In the genomic region with DNA sequence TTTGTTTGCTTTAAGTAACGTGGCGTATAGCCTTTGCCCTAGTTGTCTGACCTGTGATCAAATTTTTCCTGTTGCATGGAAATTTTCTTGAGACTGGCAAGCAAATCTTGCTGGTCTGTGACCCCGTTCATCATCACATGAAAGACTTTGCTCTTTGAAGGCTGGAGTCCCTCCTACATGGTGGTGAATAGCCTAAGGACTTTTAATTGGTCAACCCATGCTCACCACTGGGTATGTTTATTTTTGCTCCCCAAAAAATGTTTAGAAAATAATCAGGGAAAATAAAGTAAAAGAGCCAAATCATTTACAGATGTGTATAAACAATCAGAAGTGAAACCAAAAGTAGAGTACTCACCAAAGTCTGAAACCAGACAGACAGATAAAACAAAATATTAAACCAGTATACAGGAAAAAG, we compare ENCODE assay signal across 8 cellular contexts.
A peak's percentile ranks its signal among the peaks of the same experiment; 100 is the strongest.
DNase-seq lines count a peak whose midpoint lies in the region; ATAC-seq, FAIRE-seq and TF ChIP-seq lines count a peak whose summit lies in the region.

No MANE protein-coding gene starts in this region.

- 0 out of 2 replicates have a peak, but pooled peaks cover 5% of the 10 kb centered on the region for H3K9me2 ChIP-seq in SK-N-SH

- H3K9me3 ChIP-seq in SK-N-SH (peaks cover 4% of the 10 kb centered on the region; the same call in 1 of the 2 replicates), right lobe of liver (no peaks in the 10 kb centered on the region)

- FAIRE-seq in H54 (lab: Jason Lieb, UNC) = peak; percentile 58

- H2AFZ ChIP-seq in SK-N-SH (ENCODE audit: low read depth) = peak overlapping the region; percentile 74

- TF ChIP-seq POLR2A in H54 (IDR thresholded peaks at IDR 0.05; ENCODE audit: low read depth, low read length) (no peak), right lobe of liver (IDR thresholded peaks at IDR 0.05) (no peak)

- intact Hi-C loops in right lobe of liver (cut with DNase I) = no loop called here

- TF ChIP-seq RAD21 in SK-N-SH (IDR thresholded peaks at IDR 0.05; ENCODE audit: low read length) = no peak

- DNase-seq in H54 (ENCODE audit: insufficient read length, low spot score) = no peak
- DNase-seq in SK-N-SH = no peak
- no peak for DNase-seq in right lobe of liver
- no peak for DNase-seq in DMS53 treated with DMSO at 0.1 percent for 48 hours (lab: John Stamatoyannopoulos, UW; ENCODE audit: unreplicated experiment)
- DNase-seq in activated CD4-positive, CD25-positive, alpha-beta regulatory T cell (lab: John Stamatoyannopoulos, UW) = no peak
- DNase-seq in HuH-7.5 (ENCODE audit: low spot score) = no peak
- DNase-seq in cerebellar cortex (ENCODE audit: low spot score) = no peak

- no peak overlapping the region for H3K9ac ChIP-seq in SK-N-SH

- peak overlapping the region; percentile 52 for H3K4me2 ChIP-seq in SK-N-SH

- CTCF ChIA-PET in SK-N-SH (lab: Yijun Ruan, JAX) = interaction anchor here (1.4 kb wide), 1 partner anchor 11 kb away, joined by 3 read pairs; no protein-coding TSS in a partner anchor

- H3K4me1 ChIP-seq in SK-N-SH (ENCODE audit: control insufficient read depth in 1 of 2, insufficient read depth in 2 of 2, low read depth in 1 of 2, low read length in 1 of 2) = no peaks in the 10 kb centered on the region; a peak in 1 of 4 replicates
- H3K4me1 ChIP-seq in right lobe of liver = peaks cover 0 to 6% (median 0%) of the 10 kb centered on the region in 4 donors

- no peaks in the 10 kb centered on the region for H4K20me1 ChIP-seq in SK-N-SH (ENCODE audit: insufficient read depth)

- H3K36me3 ChIP-seq in SK-N-SH (replicated peaks in 1 of 2; ENCODE audit: control insufficient read depth in 1 of 2, insufficient read depth in 2 of 2, low read length in 1 of 2) = no peaks in the 10 kb centered on the region
- H3K36me3 ChIP-seq in right lobe of liver = no peaks in the 10 kb centered on the region

- H3F3A ChIP-seq in SK-N-SH (replicated peaks; ENCODE audit: insufficient read depth) = no peaks in the 10 kb centered on the region

- no peaks in the 10 kb centered on the region for H3K79me2 ChIP-seq in SK-N-SH (ENCODE audit: insufficient read depth)

- ATAC-seq in GM18498 (IDR thresholded peaks at IDR 0.05; ENCODE audit: unreplicated experiment) (peak; percentile 74), right lobe of liver (peak; percentile 79 to 85 (median 82))

- peak overlapping the region in 1 of 2 experiments; percentile 19; a peak in 2 of 4 replicates for H3K4me3 ChIP-seq in SK-N-SH (ENCODE audit: low read depth in 2 of 2, low read length in 1 of 2)
- peak overlapping the region; percentile 4 to 32 (median 31) for H3K4me3 ChIP-seq in right lobe of liver

- H3K27ac ChIP-seq in SK-N-SH (ENCODE audit: low read depth in 2 of 2, low read length in 1 of 2) (peak overlapping the region; percentile 19 to 64; a peak in 2 of 4 replicates), right lobe of liver (peak overlapping the region; percentile 1 to 58 (median 33))

- no peaks in the 10 kb centered on the region for H3K27me3 ChIP-seq in SK-N-SH (ENCODE audit: insufficient read depth)
- H3K27me3 ChIP-seq in right lobe of liver = no peaks in the 10 kb centered on the region

- no peak for TF ChIP-seq EP300 in SK-N-SH (IDR thresholded peaks at IDR 0.05; ENCODE audit: borderline replicate concordance in 1 of 2, low read depth in 1 of 2, low read length in 1 of 2)

- TF ChIP-seq CTCF in SK-N-SH (IDR thresholded peaks at IDR 0.05) (no peak), right lobe of liver (IDR thresholded peaks at IDR 0.05) (no peak)

- POLR2A ChIA-PET in SK-N-SH (lab: Yijun Ruan, JAX) = no interaction called here

- WGBS in SK-N-SH (ENCODE audit: low lambda C conversion rate) = 73% methylated on average over 3 of the region's 3 CpGs
- 13% methylated on average over 3 of the region's 3 CpGs for WGBS in right lobe of liver (ENCODE audit: insufficient coverage, low coverage, low lambda C conversion rate, missing lambda C conversion rate)

TF ChIP-seq in SK-N-SH, 30 proteins besides CTCF, POLR2A, EP300 and RAD21:
- TF ChIP-seq RXRA (IDR thresholded peaks at IDR 0.05; ENCODE audit: borderline replicate concordance, low read depth) (no peak), FOXJ3 (CRISPR knock-in tag; IDR thresholded peaks at IDR 0.05) (no peak), CHD2 (IDR thresholded peaks at IDR 0.05; ENCODE audit: low read length, partially characterized antibody) (no peak), GABPA (IDR thresholded peaks at IDR 0.05; ENCODE audit: low read depth) (no peak), RFX5 (IDR thresholded peaks at IDR 0.05; ENCODE audit: low read length) (no peak), SIN3A (IDR thresholded peaks at IDR 0.05; ENCODE audit: borderline replicate concordance, low read depth, low read length) (no peak), TCF12 (IDR thresholded peaks at IDR 0.05) (no peak), NFIC (IDR thresholded peaks at IDR 0.05; ENCODE audit: borderline replicate concordance) (no peak), POLR2AphosphoS5 (IDR thresholded peaks at IDR 0.05; ENCODE audit: low read depth, low read length) (no peak), FOSL2 (IDR thresholded peaks at IDR 0.05; ENCODE audit: borderline replicate concordance, low read depth) (no peak), ELF1 (IDR thresholded peaks at IDR 0.05) (no peak), YY1 (IDR thresholded peaks at IDR 0.05; ENCODE audit: low read depth) (no peak), TEAD4 (IDR thresholded peaks at IDR 0.05; ENCODE audit: borderline replicate concordance, insufficient read depth) (no peak), MEF2A (IDR thresholded peaks at IDR 0.05; ENCODE audit: borderline replicate concordance, low read depth) (no peak)
- TF ChIP-seq, protein P1, sequence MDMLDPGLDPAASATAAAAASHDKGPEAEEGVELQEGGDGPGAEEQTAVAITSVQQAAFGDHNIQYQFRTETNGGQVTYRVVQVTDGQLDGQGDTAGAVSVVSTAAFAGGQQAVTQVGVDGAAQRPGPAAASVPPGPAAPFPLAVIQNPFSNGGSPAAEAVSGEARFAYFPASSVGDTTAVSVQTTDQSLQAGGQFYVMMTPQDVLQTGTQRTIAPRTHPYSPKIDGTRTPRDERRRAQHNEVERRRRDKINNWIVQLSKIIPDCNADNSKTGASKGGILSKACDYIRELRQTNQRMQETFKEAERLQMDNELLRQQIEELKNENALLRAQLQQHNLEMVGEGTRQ (IDR thresholded peaks at IDR 0.05; ENCODE audit: borderline replicate concordance, low read depth, low read length) = no peak
